Comparison of ENCODE assay signal across 13 cellular contexts in genomic region chr14:52895000-52895399, GRCh38. TPM values are rescaled to one million over a fixed set of nuclear protein-coding genes. Genes with fewer than 3 reads are reported as not detected.
DNase-seq lines count a peak whose midpoint lies in the region; ATAC-seq, FAIRE-seq and TF ChIP-seq lines count a peak whose summit lies in the region.
"Had no signal": no experiment of that assay in that cellular context is flagged by ENCODE, and none has a peak within 500 bp of the region (broad histone marks: within the 10 kb centered on the region; RNA-seq: fewer than 3 reads in every experiment).

No MANE protein-coding gene starts in this region.

- no peaks in the 10 kb centered on the region for H4K20me1 ChIP-seq in K562 (replicated peaks; ENCODE audit: control insufficient read depth, insufficient read depth, low read length)

- intact Hi-C loops in K562 (cut with micrococcal nuclease) (no loop called here), sciatic nerve (cut with DNase I) (no loop called here)

- no peak for TF ChIP-seq POLR2A in K562 (conservative IDR thresholded peaks at IDR 0.05)
- TF ChIP-seq POLR2A in suprapubic skin (IDR thresholded peaks at IDR 0.05), result no peak

- no peak overlapping the region for H3K4me3 ChIP-seq in K562
- no peak overlapping the region for H3K4me3 ChIP-seq in effector memory CD4-positive, alpha-beta T cell (ENCODE audit: insufficient read depth, low read depth, low read length, poor library complexity, severe bottlenecking)
- no peak overlapping the region for H3K4me3 ChIP-seq in suprapubic skin
- H3K4me3 ChIP-seq: skin epidermis, transverse colon had no signal

- in situ Hi-C loops in K562 (cut with MboI), result no loop called here

- no peaks in the 10 kb centered on the region for H3K4me1 ChIP-seq in K562 (replicated peaks in 1 of 2; ENCODE audit: control insufficient read depth in 2 of 2, insufficient read depth in 2 of 2, low read length in 2 of 2)
- H3K4me1 ChIP-seq in effector memory CD4-positive, alpha-beta T cell (ENCODE audit: control insufficient read depth, insufficient read depth, low read length, poor library complexity, severe bottlenecking), result no peaks in the 10 kb centered on the region
- no peaks in the 10 kb centered on the region for H3K4me1 ChIP-seq in suprapubic skin

- no peak for TF ChIP-seq RAD21 in K562 (CRISPR knock-in tag; conservative IDR thresholded peaks at IDR 0.05 in 1 of 2, IDR thresholded peaks at IDR 0.05 in 1 of 2)

- DNase-seq in NOMO-1 treated with DMSO at 0.1 percent for 48 hours (lab: John Stamatoyannopoulos, UW; ENCODE audit: unreplicated experiment), result peak; percentile 5
- no peak for DNase-seq in NOMO-1 treated with dmso at 0.1 percent for 144 hours (lab: John Stamatoyannopoulos, UW; ENCODE audit: unreplicated experiment)
- no peak for DNase-seq in K562 (ENCODE audit: extremely low read depth in 1 of 4, low spot score in 3 of 4)
- DNase-seq in sciatic nerve (ENCODE audit: low spot score), result no peak
- DNase-seq in effector memory CD4-positive, alpha-beta T cell, result no peak
- no peak for DNase-seq in HEK293T (ENCODE audit: extremely low spot score)
- DNase-seq in suprapubic skin (ENCODE audit: low spot score in 2 of 2), result no peak
- DNase-seq: NCI-H1105, NCI-H69, transverse colon had no signal

- TF ChIP-seq EP300 in K562 (IDR thresholded peaks at IDR 0.05; ENCODE audit: low read length) (no peak), suprapubic skin (IDR thresholded peaks at IDR 0.05) (no peak)

- no peaks in the 10 kb centered on the region for H3K36me3 ChIP-seq in KOPT-K1 (ENCODE audit: insufficient read depth, low read length)
- no peaks in the 10 kb centered on the region for H3K36me3 ChIP-seq in K562 (ENCODE audit: control insufficient read depth, insufficient read depth, low read length)
- no peaks in the 10 kb centered on the region for H3K36me3 ChIP-seq in effector memory CD4-positive, alpha-beta T cell (ENCODE audit: control insufficient read depth, insufficient read depth, low read length)
- peaks cover 9% of the 10 kb centered on the region for H3K36me3 ChIP-seq in suprapubic skin
- H3K36me3 ChIP-seq: transverse colon had no signal

- no peak for FAIRE-seq in K562 (lab: Jason Lieb, UNC)

- BruUV-seq in K562 (replicated peaks; lab: Mats Ljungman, UMichigan), result no TSS peak

- no peak overlapping the region for H2AFZ ChIP-seq in K562 (ENCODE audit: low read depth, low read length)

- H3K79me2 ChIP-seq in K562 (ENCODE audit: control insufficient read depth, insufficient read depth, low read length), result no peaks in the 10 kb centered on the region

- H3K27ac ChIP-seq in KOPT-K1 (ENCODE audit: low read depth, low read length, poor library complexity, severe bottlenecking) (peak overlapping the region; percentile 0), K562 (ENCODE audit: extremely low read depth, low read depth, low read length) (no peak overlapping the region), suprapubic skin (no peak overlapping the region)
- H3K27ac ChIP-seq in effector memory CD4-positive, alpha-beta T cell (ENCODE audit: insufficient read depth, low read length, poor library complexity, severe bottlenecking), result no peak overlapping the region
- H3K27ac ChIP-seq: skin epidermis, transverse colon had no signal

- no peak for TF ChIP-seq CTCF in K562 (IDR thresholded peaks at IDR 0.05 in 2 of 3, conservative IDR thresholded peaks at IDR 0.05 in 1 of 3; ENCODE audit: insufficient read depth in 2 of 3, low read depth in 1 of 3, low read length in 3 of 3)
- no peak for TF ChIP-seq CTCF in suprapubic skin (IDR thresholded peaks at IDR 0.05)

- POLR2A ChIA-PET in K562 (lab: Yijun Ruan, JAX), result interaction anchor here (0.7 kb wide), 1 partner anchor 379 kb away, joined by 3 read pairs; no protein-coding TSS in a partner anchor
- POLR2A ChIA-PET in HEK293T (lab: Yijun Ruan, JAX), result no interaction called here

- no peaks in the 10 kb centered on the region for H3K9me1 ChIP-seq in K562 (ENCODE audit: control insufficient read depth, insufficient read depth, low read length)

- H3K4me2 ChIP-seq in K562 (ENCODE audit: insufficient read depth, low read length), result no peak overlapping the region

- 0% methylated on average over 2 of the region's 2 CpGs for WGBS in K562 (ENCODE audit: insufficient coverage, low coverage, missing lambda C conversion rate)
- WGBS in suprapubic skin, result 44% methylated on average over 2 of the region's 2 CpGs

- no peak overlapping the region for H3K9ac ChIP-seq in K562 (ENCODE audit: insufficient read depth in 1 of 2, low read depth in 2 of 2, low read length in 2 of 2)

- no peaks in the 10 kb centered on the region for H3K27me3 ChIP-seq in K562 (ENCODE audit: control insufficient read depth in 2 of 2, insufficient read depth in 2 of 2, low read length in 2 of 2)
- no peaks in the 10 kb centered on the region for H3K27me3 ChIP-seq in effector memory CD4-positive, alpha-beta T cell (replicated peaks; ENCODE audit: control insufficient read depth, insufficient read depth, low read length, poor library complexity, severe bottlenecking)
- H3K27me3 ChIP-seq in suprapubic skin, result no peaks in the 10 kb centered on the region
- H3K27me3 ChIP-seq: transverse colon had no signal

- no peaks in the 10 kb centered on the region for H3K9me3 ChIP-seq in KOPT-K1 (ENCODE audit: insufficient read depth, low read length, poor library complexity, severe bottlenecking)
- H3K9me3 ChIP-seq in K562 (replicated peaks; ENCODE audit: control insufficient read depth, insufficient read depth, low read depth, low read length), result no peaks in the 10 kb centered on the region
- H3K9me3 ChIP-seq in effector memory CD4-positive, alpha-beta T cell (ENCODE audit: control insufficient read depth, low read length), result no peaks in the 10 kb centered on the region
- no peaks in the 10 kb centered on the region for H3K9me3 ChIP-seq in suprapubic skin
- H3K9me3 ChIP-seq: transverse colon had no signal

- CTCF ChIA-PET in K562 (lab: Yijun Ruan, JAX; ENCODE audit: low intra/inter-chr PET ratio) (no interaction called here), HEK293T (lab: Yijun Ruan, JAX) (no interaction called here)

- ATAC-seq in K562 (no peak), sciatic nerve (peak; percentile 53)
- ATAC-seq: left lobe of liver had no signal

TF ChIP-seq in K562, 482 proteins besides CTCF, POLR2A, EP300 and RAD21 (continues in another document):
- TF ChIP-seq SREBF1 (IDR thresholded peaks at IDR 0.05; ENCODE audit: borderline replicate concordance, low read depth, low read length), result no peak

TF ChIP-seq in HEK293T, 16 proteins besides CTCF, POLR2A, EP300 and RAD21:
- TF ChIP-seq ZNF384 (IDR thresholded peaks at IDR 0.05) (no peak), SP1 (IDR thresholded peaks at IDR 0.05) (no peak), L3MBTL2 (conservative IDR thresholded peaks at IDR 0.05) (no peak), HDGF (IDR thresholded peaks at IDR 0.05; ENCODE audit: borderline replicate concordance) (no peak)

RNA-seq across cellular contexts. Expression of gene FERMT2, which starts 55.9 kb away (rescaled TPM):
- total RNA-seq in K562 (2011; cell fraction: chromatin; rRNA removed; ENCODE audit: low replicate concordance), result not detected in 2 replicates
- total RNA-seq in K562 (2011; cell fraction: nucleolus; rRNA removed), result not detected in 2 replicates
- total RNA-seq in K562 (2011; cell fraction: nucleoplasm; rRNA removed), result 0.29 TPM in 1 of 2 replicates, not detected in the other
- total RNA-seq in K562 (2014; rRNA removed) (0.37 and 0.54 TPM in 2 replicates), K562 (2014; rRNA removed; fragmentation: Illumina TruSeq; extraction: Trizol) (0.51 and 0.70 TPM in 2 replicates), K562 (2015; rRNA removed; fragmentation: Illumina TruSeq; extraction: Trizol) (0.19 and 0.40 TPM in 2 replicates), K562 (2021) (0.58 and 0.98 TPM in 2 replicates), sciatic nerve (210 TPM), suprapubic skin (10 to 100 TPM in 3 of 4 donors, 1 to 10 TPM in 1; 9.1 to 17.7 (median 15.1) TPM)
- polyA plus RNA-seq in K562 (2011; rRNA removed) (0.14 and 0.23 TPM in 2 replicates), K562 (2014; fragmentation: Illumina TruSeq; extraction: Trizol) (0.53 and 1.3 TPM in 2 replicates), K562 (2014; fragmentation: Nextera tagmentation; extraction: Ambion mirVana) (under 1 TPM; 0.10 to 0.18 TPM), K562 (2014; rRNA removed) (0.19 and 1.3 TPM in 2 replicates)
- 0.15 and 0.28 TPM in 2 replicates for polyA plus RNA-seq in K562 (2011; cell fraction: cytosol; rRNA removed)
- 0.21 and 0.34 TPM in 2 replicates for polyA plus RNA-seq in K562 (2011; cell fraction: nucleus; rRNA removed)
- 0.57 and 6.0 TPM in 2 replicates for polyA plus RNA-seq in K562 (2012)
- 0.39 and 0.54 TPM in 2 replicates for polyA minus RNA-seq in K562 (2011; rRNA and poly(A)+ RNA removed)
- 0.76 and 1.5 TPM in 2 replicates for polyA minus RNA-seq in K562 (2011; cell fraction: cytosol; rRNA and poly(A)+ RNA removed)
- 0.13 and 0.44 TPM in 2 replicates for polyA minus RNA-seq in K562 (2011; cell fraction: nucleus; rRNA and poly(A)+ RNA removed)

Comparison
In these comparisons a context has a peak if more than half of its experiments do, and no peak if none do; other contexts are left out.
1. RNA of gene FERMT2, which starts 55.9 kb away (total RNA-seq): 210 TPM in sciatic nerve (single experiment); 9.1 to 17.7 TPM in suprapubic skin and 0.19 to 0.98 TPM in K562; every median in the first group is over 10 times any median in the second.